10 cellular contexts compared by ENCODE assay signal in genomic region chr22:25475554-25476022, GRCh38.
A peak's percentile ranks its signal among the peaks of the same experiment; 100 is the strongest.
DNase-seq lines count a peak whose midpoint lies in the region; ATAC-seq and TF ChIP-seq lines count a peak whose summit lies in the region.
"Had no signal": no experiment of that assay in that cellular context is flagged by ENCODE, and none has a peak within 500 bp of the region (broad histone marks: within the 10 kb centered on the region; RNA-seq: fewer than 3 reads in every experiment).

No MANE protein-coding gene starts in this region.

- peak; percentile 33 for ATAC-seq in upper lobe of right lung

- POLR2A ChIA-PET in activated CD4-positive, alpha-beta T cell treated with anti-CD3 and anti-CD28 coated beads, Interleukin-2, amount 10 ng/mL, durations not matched to agents 7 days and 5 days (lab: Charles Lee) = no interaction called here

- H3K4me3 ChIP-seq in SJSA1 (no peak overlapping the region), upper lobe of right lung (no peak overlapping the region), lower leg skin (ENCODE audit: low read depth, poor library complexity, severe bottlenecking) (no peak overlapping the region)

- intact Hi-C loops in activated CD4-positive, alpha-beta T cell treated with anti-CD3 and anti-CD28 coated beads, Interleukin-2, amount 10 ng/mL, durations not matched to agents 24 days and 14 days (cut with micrococcal nuclease) = no loop called here
- intact Hi-C loops in upper lobe of right lung (cut with DNase I) = no loop called here
- intact Hi-C loops in lower leg skin (cut with DNase I; ENCODE audit: low total_unique reads) = no loop called here

- H3K4me1 ChIP-seq in SJSA1 (replicated peaks) = peaks cover 12% of the 10 kb centered on the region
- H3K4me1 ChIP-seq in upper lobe of right lung = peaks cover 9% of the 10 kb centered on the region

- peaks cover 10% of the 10 kb centered on the region for H3K9me3 Mint-ChIP-seq in activated CD4-positive, alpha-beta T cell treated with anti-CD3 and anti-CD28 coated beads, Interleukin-2, amount 10 ng/mL, durations not matched to agents 24 days and 14 days
- H3K9me3 Mint-ChIP-seq in activated CD4-positive, alpha-beta T cell treated with anti-CD3 and anti-CD28 coated beads, Interleukin-2, amount 10 ng/mL, durations not matched to agents 7 days and 5 days = peaks cover 13% of the 10 kb centered on the region

- H3K27me3 ChIP-seq in SJSA1 (replicated peaks) (no peaks in the 10 kb centered on the region), upper lobe of right lung (no peaks in the 10 kb centered on the region)

- peaks cover 27% of the 10 kb centered on the region for H3K36me3 Mint-ChIP-seq in activated CD4-positive, alpha-beta T cell treated with anti-CD3 and anti-CD28 coated beads, Interleukin-2, amount 10 ng/mL, durations not matched to agents 24 days and 14 days (ENCODE audit: low read depth)
- H3K36me3 Mint-ChIP-seq in activated CD4-positive, alpha-beta T cell treated with anti-CD3 and anti-CD28 coated beads, Interleukin-2, amount 10 ng/mL, durations not matched to agents 7 days and 5 days (ENCODE audit: low read depth) = peaks cover 15% of the 10 kb centered on the region

- H3K4me3 Mint-ChIP-seq in activated CD4-positive, alpha-beta T cell treated with anti-CD3 and anti-CD28 coated beads, Interleukin-2, amount 10 ng/mL, durations not matched to agents 24 days and 14 days = no peak overlapping the region
- H3K4me3 Mint-ChIP-seq in activated CD4-positive, alpha-beta T cell treated with anti-CD3 and anti-CD28 coated beads, Interleukin-2, amount 10 ng/mL, durations not matched to agents 7 days and 5 days = no peak overlapping the region
- H3K4me3 Mint-ChIP-seq: B cell had no signal

- H3K9me3 ChIP-seq in SJSA1 (replicated peaks) (0 out of 2 replicates have a peak, but pooled peaks cover 6% of the 10 kb centered on the region), upper lobe of right lung (no peaks in the 10 kb centered on the region)

- WGBS in lower leg skin, 2 donors = 20 to 24% methylated on average over 9 of the region's 9 CpGs

- TF ChIP-seq POLR2A in lower leg skin (IDR thresholded peaks at IDR 0.05) = no peak

- CTCF ChIA-PET in activated CD4-positive, alpha-beta T cell treated with anti-CD3 and anti-CD28 coated beads, Interleukin-2, amount 10 ng/mL, durations not matched to agents 7 days and 5 days (lab: Charles Lee) = no interaction called here

- DNase-seq in activated CD4-positive, alpha-beta T cell treated with anti-CD3 and anti-CD28 coated beads, Interleukin-2, amount 10 ng/mL, durations not matched to agents 24 days and 14 days = no peak
- no peak for DNase-seq in activated CD4-positive, alpha-beta T cell treated with anti-CD3 and anti-CD28 coated beads, Interleukin-2, amount 10 ng/mL, durations not matched to agents 7 days and 5 days
- DNase-seq in SJSA1 (ENCODE audit: low read depth in 1 of 2, low spot score in 2 of 2) (peak; percentile 94 to 98), hepatic stellate cell (ENCODE audit: low spot score) (peak; percentile 29), upper lobe of right lung (no peak), lower leg skin (ENCODE audit: low spot score in 2 of 2) (no peak), 8988T (no peak), cerebellum (ENCODE audit: low spot score) (no peak)
- DNase-seq: NCI-H1694 treated with DMSO at 0.1 percent for 48 hours had no signal

- TF ChIP-seq CTCF in upper lobe of right lung (IDR thresholded peaks at IDR 0.05) (no peak), lower leg skin (IDR thresholded peaks at IDR 0.05) (no peak)

- no peaks in the 10 kb centered on the region for H3K36me3 ChIP-seq in SJSA1
- H3K36me3 ChIP-seq in upper lobe of right lung = no peaks in the 10 kb centered on the region

- H3K27me3 Mint-ChIP-seq in activated CD4-positive, alpha-beta T cell treated with anti-CD3 and anti-CD28 coated beads, Interleukin-2, amount 10 ng/mL, durations not matched to agents 24 days and 14 days = no peaks in the 10 kb centered on the region
- no peaks in the 10 kb centered on the region for H3K27me3 Mint-ChIP-seq in activated CD4-positive, alpha-beta T cell treated with anti-CD3 and anti-CD28 coated beads, Interleukin-2, amount 10 ng/mL, durations not matched to agents 7 days and 5 days
- H3K27me3 Mint-ChIP-seq: B cell had no signal

- H3K27ac Mint-ChIP-seq in activated CD4-positive, alpha-beta T cell treated with anti-CD3 and anti-CD28 coated beads, Interleukin-2, amount 10 ng/mL, durations not matched to agents 24 days and 14 days = peak overlapping the region; percentile 63
- H3K27ac Mint-ChIP-seq in activated CD4-positive, alpha-beta T cell treated with anti-CD3 and anti-CD28 coated beads, Interleukin-2, amount 10 ng/mL, durations not matched to agents 7 days and 5 days = no peak overlapping the region
- H3K27ac Mint-ChIP-seq: B cell had no signal

- H3K27ac ChIP-seq in SJSA1 (peak overlapping the region; percentile 7; the same call in 1 of the 2 replicates), upper lobe of right lung (no peak overlapping the region)

- H3K4me1 Mint-ChIP-seq in activated CD4-positive, alpha-beta T cell treated with anti-CD3 and anti-CD28 coated beads, Interleukin-2, amount 10 ng/mL, durations not matched to agents 24 days and 14 days = peaks cover 7% of the 10 kb centered on the region
- H3K4me1 Mint-ChIP-seq in activated CD4-positive, alpha-beta T cell treated with anti-CD3 and anti-CD28 coated beads, Interleukin-2, amount 10 ng/mL, durations not matched to agents 7 days and 5 days = peaks cover 6% of the 10 kb centered on the region
- H3K4me1 Mint-ChIP-seq: B cell had no signal

Comparison
In these comparisons a context has a peak if more than half of its experiments do, and no peak if none do; other contexts are left out.
1. DNase-seq: peak in SJSA1 (2 of 2) and hepatic stellate cell (single experiment); none in activated CD4-positive, alpha-beta T cell treated with anti-CD3 and anti-CD28 coated beads, Interleukin-2, amount 10 ng/mL, durations not matched to agents 24 days and 14 days (single experiment), activated CD4-positive, alpha-beta T cell treated with anti-CD3 and anti-CD28 coated beads, Interleukin-2, amount 10 ng/mL, durations not matched to agents 7 days and 5 days (single experiment), upper lobe of right lung (single experiment), lower leg skin (0 of 2), 8988T (single experiment) and cerebellum (single experiment).